Comparison of ENCODE assay signal across 9 cellular contexts in the genomic region with DNA sequence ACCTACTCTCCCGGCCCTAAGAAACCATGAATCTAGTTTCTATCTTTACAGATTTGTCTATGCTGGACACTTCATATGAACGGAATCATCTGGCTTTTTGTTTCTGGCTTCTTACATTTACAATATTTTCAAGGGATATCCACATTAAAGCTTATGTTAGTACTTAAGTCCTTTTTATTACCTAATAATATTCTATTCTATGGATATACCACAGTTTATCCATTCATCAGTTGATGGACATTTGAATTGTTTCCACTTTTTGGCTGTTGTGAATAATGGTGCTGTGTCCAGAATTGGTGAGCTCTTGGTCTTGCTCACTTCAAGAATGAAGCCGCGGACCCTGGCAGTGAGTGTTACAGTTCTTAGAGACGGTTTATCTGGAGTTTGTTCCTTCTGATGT.
"Had no signal": no experiment of that assay in that cellular context is flagged by ENCODE, and none has a peak within 500 bp of the region (broad histone marks: within the 10 kb centered on the region; RNA-seq: fewer than 3 reads in every experiment).

No MANE protein-coding gene starts in this region.

- H3K4me3 Mint-ChIP-seq: GM23338, H9, HFFc6 had no signal

- H3K36me3 ChIP-seq: HAP-1 had no signal

- H3K9ac ChIP-seq: GM23248 had no signal

- H3K27ac Mint-ChIP-seq: GM23338, H9, HFFc6 had no signal

- H2AFZ ChIP-seq: GM23248, GM23338 had no signal

- H3K4me1 ChIP-seq: HAP-1 had no signal

- H3K27ac ChIP-seq: GM23248 had no signal

- H3K4me3 ChIP-seq: GM23248, GM23338, HAP-1 had no signal

- H3K9me3 ChIP-seq: HAP-1 had no signal

- ATAC-seq: GM23338, HCT116 had no signal

- H3K4me2 ChIP-seq: GM23338 had no signal

- DNase-seq: GM23248, GOT3, H7, H9, HCEC 1CT, HFFc6 had no signal
